Comparison of ENCODE assay signal across 8 cellular contexts in genomic region chr3:196969001-196969659, GRCh38. TPM values are rescaled to one million over a fixed set of nuclear protein-coding genes. Genes with fewer than 3 reads are reported as not detected.
A peak's percentile ranks its signal among the peaks of the same experiment; 100 is the strongest.
DNase-seq lines count a peak whose midpoint lies in the region; ATAC-seq and TF ChIP-seq lines count a peak whose summit lies in the region.

No MANE protein-coding gene starts in this region.

- peaks cover 75% of the 10 kb centered on the region for H3K27me3 ChIP-seq in cardiac muscle cell
- H3K27me3 ChIP-seq in heart right ventricle: no peaks in the 10 kb centered on the region
- no peaks in the 10 kb centered on the region for H3K27me3 ChIP-seq in sigmoid colon

- H3K4me1 ChIP-seq in cardiac muscle cell (ENCODE audit: low read depth): no peaks in the 10 kb centered on the region
- H3K4me1 ChIP-seq in heart right ventricle: peaks cover 5 to 18% (median 11%) of the 10 kb centered on the region in 9 donors
- H3K4me1 ChIP-seq in sigmoid colon: peaks cover 0 to 16% (median 11%) of the 10 kb centered on the region in 4 donors

- H3K4me3 ChIP-seq in cardiac muscle cell (peak overlapping the region; percentile 82), heart right ventricle (peak overlapping the region; percentile 77 to 99 (median 87)), sigmoid colon (peak overlapping the region; percentile 72 to 88 (median 76))

- no peak for TF ChIP-seq EP300 in sigmoid colon (IDR thresholded peaks at IDR 0.05)

- no peak overlapping the region for H3K27ac ChIP-seq in cardiac muscle cell
- H3K27ac ChIP-seq in heart right ventricle: peak overlapping the region in 9 of 10 donors; percentile 77 to 90 (median 85)
- H3K27ac ChIP-seq in sigmoid colon: peak overlapping the region; percentile 72 to 83 (median 79)

- intact Hi-C loops in cardiac septum (cut with DNase I) (loop anchor here (2.0 kb wide), 1 partner anchor 130 kb away; no protein-coding TSS in a partner anchor), heart right ventricle (cut with DNase I) (loop anchor here in 5 of 10 donors (1.0 to 10.0 kb wide), 5 partner anchors 26 to 424 kb away; partner anchors contain the start of gene NCBP2 (in 1 of the 5)), sigmoid colon (cut with DNase I) (loop anchor here (2.0 kb wide), 1 partner anchor 130 kb away; no protein-coding TSS in a partner anchor)

- H3K9me3 ChIP-seq in cardiac muscle cell (ENCODE audit: low read depth): no peaks in the 10 kb centered on the region
- no peaks in the 10 kb centered on the region for H3K9me3 ChIP-seq in heart right ventricle
- H3K9me3 ChIP-seq in sigmoid colon: no peaks in the 10 kb centered on the region

- TF ChIP-seq CTCF in cardiac muscle cell (IDR thresholded peaks at IDR 0.05; ENCODE audit: low read depth, low read length): no peak
- TF ChIP-seq CTCF in heart right ventricle (IDR thresholded peaks at IDR 0.05): no peak
- TF ChIP-seq CTCF in sigmoid colon (IDR thresholded peaks at IDR 0.05): no peak

- TF ChIP-seq POLR2A in sigmoid colon (IDR thresholded peaks at IDR 0.05): no peak

- no peaks in the 10 kb centered on the region for H3K36me3 ChIP-seq in cardiac muscle cell
- H3K36me3 ChIP-seq in heart right ventricle: peaks cover 0 to 6% (median 0%) of the 10 kb centered on the region in 9 donors
- H3K36me3 ChIP-seq in sigmoid colon: no peaks in the 10 kb centered on the region

- DNase-seq in cardiac muscle cell (ENCODE audit: low read depth in 1 of 2, low spot score in 1 of 2) (peak in 1 of 2 donors; percentile 34), cardiac septum (ENCODE audit: low spot score) (no peak), NOMO-1 treated with DMSO at 0.1 percent for 48 hours (lab: John Stamatoyannopoulos, UW; ENCODE audit: unreplicated experiment) (peak; percentile 65), activated gamma-delta T cell (lab: John Stamatoyannopoulos, UW) (peak; percentile 28), heart right ventricle (peak; percentile 22 to 39), sigmoid colon (no peak), NCI-H226 (no peak)

- 0% methylated on average over 64 to 90 of the region's 90 CpGs for WGBS in heart right ventricle, 2 donors
- 0% methylated on average over 90 of the region's 90 CpGs for WGBS in sigmoid colon, 2 donors

- peak; percentile 50 for ATAC-seq in HG02852 (IDR thresholded peaks at IDR 0.05; ENCODE audit: unreplicated experiment)
- ATAC-seq in heart right ventricle: peak in 7 of 8 donors; percentile 16 to 44 (median 24)

RNA-seq across cellular contexts. Expression of gene PIGZ, which starts 0.5 kb away (rescaled TPM):
- 4.2 and 8.1 TPM in 2 replicates for total RNA-seq in cardiac muscle cell
- polyA plus RNA-seq in cardiac muscle cell: 4.1 and 6.8 TPM in 2 replicates
- 5.9 TPM for total RNA-seq in cardiac septum
- total RNA-seq in heart right ventricle: 1 to 10 TPM; 4.4 to 7.7 (median 6.0) TPM
- 1 to 10 TPM; 2.2 to 7.3 TPM for polyA plus RNA-seq in heart right ventricle
- 10 to 100 TPM in 2 of 4 donors, 1 to 10 TPM in 2; 8.6 to 26.3 (median 10.5) TPM for total RNA-seq in sigmoid colon
- polyA plus RNA-seq in sigmoid colon: 10 to 100 TPM; 23.4 to 60.8 (median 42.0) TPM

RNA-seq across cellular contexts. Expression of gene NCBP2, which starts 26.8 kb away (rescaled TPM):
- total RNA-seq in cardiac muscle cell (51.8 and 52.9 TPM in 2 replicates), cardiac septum (47.1 TPM), heart right ventricle (10 to 100 TPM; 28.3 to 48.1 (median 34.8) TPM), sigmoid colon (10 to 100 TPM; 35.7 to 44.9 (median 41.7) TPM)
- polyA plus RNA-seq in cardiac muscle cell (98.9 and 106 TPM in 2 replicates), heart right ventricle (10 to 100 TPM; 28.2 to 42.0 TPM), sigmoid colon (10 to 100 TPM; 54.1 to 60.7 (median 54.7) TPM)

Comparison
In these comparisons a context has a peak if more than half of its experiments do, and no peak if none do; other contexts are left out.
1. DNase-seq: peak in NOMO-1 treated with DMSO at 0.1 percent for 48 hours (single experiment), activated gamma-delta T cell (single experiment) and heart right ventricle (2 of 2); none in cardiac septum (single experiment), sigmoid colon (single experiment) and NCI-H226 (single experiment).
2. Peak in every context shown above with its lines, with median percentiles within 50 percentile points of each other: H3K4me3 ChIP-seq.